In the genomic region with DNA sequence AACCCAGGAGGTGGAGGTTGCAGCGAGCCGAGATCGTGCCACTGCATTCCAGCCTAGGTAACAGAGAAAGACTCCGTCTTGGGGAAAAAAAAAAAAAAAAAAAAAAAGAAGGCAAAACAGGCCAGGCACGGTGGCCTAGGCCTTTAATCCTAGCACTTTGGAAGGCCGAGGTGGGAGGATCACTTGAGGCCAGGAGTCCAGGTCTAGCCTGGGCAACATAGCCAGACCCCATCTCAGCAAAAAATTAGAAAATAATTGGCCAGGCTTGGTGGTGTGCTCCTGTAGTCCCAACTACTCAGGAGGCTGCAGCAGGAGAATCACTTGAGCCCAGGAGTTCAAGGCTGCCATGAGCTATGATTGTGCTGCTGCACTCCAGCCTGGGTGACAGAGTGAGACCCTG, we compare ENCODE assay signal across 21 cellular contexts. TPM values are rescaled to one million over a fixed set of nuclear protein-coding genes. Genes with fewer than 3 reads are reported as not detected.
DNase-seq lines count a peak whose midpoint lies in the region; ATAC-seq and TF ChIP-seq lines count a peak whose summit lies in the region.
"Had no signal": no experiment of that assay in that cellular context is flagged by ENCODE, and none has a peak within 500 bp of the region (broad histone marks: within the 10 kb centered on the region; RNA-seq: fewer than 3 reads in every experiment).

No MANE protein-coding gene starts in this region.

- no peaks in the 10 kb centered on the region for H3K27me3 ChIP-seq in heart right ventricle
- H3K27me3 ChIP-seq: BLaER1 had no signal

- peaks cover 0 to 9% (median 0%) of the 10 kb centered on the region in 9 donors for H3K4me1 ChIP-seq in heart right ventricle

- DNase-seq in Right ventricle myocardium inferior (ENCODE audit: missing footprints), result peak; percentile 17
- DNase-seq in heart right ventricle, result no peak
- DNase-seq in WTC11 (ENCODE audit: low spot score), result no peak
- DNase-seq in nephron progenitor cell, result no peak
- no peak for DNase-seq in stimulated activated naive B cell treated with anti-CD40 and anti-IgM and Interleukin-4, amounts not matched to agents 10 μg/mL and 1 μg/mL and 100 μg/mL, for 72 hours
- no peak for DNase-seq in coronary artery (ENCODE audit: low spot score)
- DNase-seq in stimulated activated CD4-positive, alpha-beta T cell treated with anti-CD3 and anti-CD28 coated beads, Interleukin-1b, Interleukin-23, amount 100 ng/mL, for 48 hours, result no peak
- no peak for DNase-seq in ureter (ENCODE audit: low spot score)
- DNase-seq: Caco-2; CD4-positive, CD25-positive, alpha-beta regulatory T cell; CD8-positive, alpha-beta T cell; DMS79; EL; GDM1; HCEC 1CT had no signal

- ATAC-seq in Right ventricle myocardium inferior, result no peak
- ATAC-seq in heart right ventricle, result no peak
- ATAC-seq in WTC11, result no peak
- no peak for ATAC-seq in stimulated activated naive B cell treated with anti-CD40 and anti-IgM and Interleukin-4, amounts not matched to agents 10 μg/mL and 1 μg/mL and 100 μg/mL, for 72 hours (replicated peaks)
- ATAC-seq: CD8-positive, alpha-beta T cell; GM12878 had no signal

- WGBS in heart right ventricle, 2 donors, result 81 to 95% methylated on average over 6 of the region's 6 CpGs

- intact Hi-C loops in Right ventricle myocardium inferior (cut with DNase I) (no loop called here), heart right ventricle (cut with DNase I) (no loop called here)

- H3K27ac ChIP-seq in heart right ventricle, result no peak overlapping the region
- H3K27ac ChIP-seq in coronary artery, result no peak overlapping the region
- H3K27ac ChIP-seq: 22Rv1, C4-2B, GM23248 had no signal

- H3K4me3 ChIP-seq in heart right ventricle (no peak overlapping the region), coronary artery (no peak overlapping the region)
- H3K4me3 ChIP-seq: BLaER1, GM12878, GM23248 had no signal

- no peaks in the 10 kb centered on the region; the same call in 1 of the 2 replicates for H3K36me3 Mint-ChIP-seq in WTC11
- H3K36me3 Mint-ChIP-seq in nephron progenitor cell (ENCODE audit: low read depth), result peaks cover 16% of the 10 kb centered on the region
- H3K36me3 Mint-ChIP-seq in stimulated activated naive B cell treated with anti-CD40 and anti-IgM and Interleukin-4, amounts not matched to agents 10 μg/mL and 1 μg/mL and 100 μg/mL, for 72 hours, result peaks cover 12 to 15% of the 10 kb centered on the region in 2 donors

- H3K36me3 ChIP-seq in heart right ventricle, result peaks cover 0 to 7% (median 0%) of the 10 kb centered on the region in 9 donors

- CTCF ChIA-PET in WTC11 (lab: Charles Lee), result no interaction called here

- H3K9me3 Mint-ChIP-seq in WTC11 (no peaks in the 10 kb centered on the region), nephron progenitor cell (no peaks in the 10 kb centered on the region)
- no peaks in the 10 kb centered on the region for H3K9me3 Mint-ChIP-seq in stimulated activated naive B cell treated with anti-CD40 and anti-IgM and Interleukin-4, amounts not matched to agents 10 μg/mL and 1 μg/mL and 100 μg/mL, for 72 hours
- H3K9me3 Mint-ChIP-seq: CD4-positive, CD25-positive, alpha-beta regulatory T cell; CD8-positive, alpha-beta T cell had no signal

- H3K27ac Mint-ChIP-seq in WTC11 (no peak overlapping the region), nephron progenitor cell (peak overlapping the region; percentile 93)
- peak overlapping the region; percentile 76 for H3K27ac Mint-ChIP-seq in stimulated activated naive B cell treated with anti-CD40 and anti-IgM and Interleukin-4, amounts not matched to agents 10 μg/mL and 1 μg/mL and 100 μg/mL, for 72 hours
- H3K27ac Mint-ChIP-seq: B cell; CD4-positive, CD25-positive, alpha-beta regulatory T cell; CD8-positive, alpha-beta T cell had no signal

- TF ChIP-seq CTCF in heart right ventricle (IDR thresholded peaks at IDR 0.05) (no peak), WTC11 (IDR thresholded peaks at IDR 0.05) (no peak), nephron progenitor cell (IDR thresholded peaks at IDR 0.05) (no peak), coronary artery (IDR thresholded peaks at IDR 0.05) (no peak)

- H3K4me3 Mint-ChIP-seq in WTC11 (no peak overlapping the region), nephron progenitor cell (no peak overlapping the region)
- H3K4me3 Mint-ChIP-seq in stimulated activated naive B cell treated with anti-CD40 and anti-IgM and Interleukin-4, amounts not matched to agents 10 μg/mL and 1 μg/mL and 100 μg/mL, for 72 hours, result no peak overlapping the region
- H3K4me3 Mint-ChIP-seq: B cell; CD4-positive, CD25-positive, alpha-beta regulatory T cell; CD8-positive, alpha-beta T cell had no signal

- POLR2A ChIA-PET in WTC11 (lab: Charles Lee), result no interaction called here

- H3K9me3 ChIP-seq in heart right ventricle, result no peaks in the 10 kb centered on the region
- H3K9me3 ChIP-seq: BLaER1, Caco-2 had no signal

- H3K4me1 Mint-ChIP-seq in WTC11 (peaks cover 5% of the 10 kb centered on the region; the same call in 1 of the 2 replicates), nephron progenitor cell (peaks cover 56% of the 10 kb centered on the region)
- peaks cover 13 to 24% of the 10 kb centered on the region in 2 donors for H3K4me1 Mint-ChIP-seq in stimulated activated naive B cell treated with anti-CD40 and anti-IgM and Interleukin-4, amounts not matched to agents 10 μg/mL and 1 μg/mL and 100 μg/mL, for 72 hours

- 0 out of 2 replicates have a peak, but pooled peaks cover 3% of the 10 kb centered on the region for H3K27me3 Mint-ChIP-seq in WTC11 (ENCODE audit: low read depth)
- peaks cover 8% of the 10 kb centered on the region for H3K27me3 Mint-ChIP-seq in nephron progenitor cell (ENCODE audit: low read depth, poor library complexity)
- H3K27me3 Mint-ChIP-seq in stimulated activated naive B cell treated with anti-CD40 and anti-IgM and Interleukin-4, amounts not matched to agents 10 μg/mL and 1 μg/mL and 100 μg/mL, for 72 hours, result no peaks in the 10 kb centered on the region
- H3K27me3 Mint-ChIP-seq: B cell; CD4-positive, CD25-positive, alpha-beta regulatory T cell had no signal

TF ChIP-seq in WTC11, 78 proteins besides CTCF, POLR2A, EP300 and RAD21:
- TF ChIP-seq ZNF121 (CRISPR knock-in tag; IDR thresholded peaks at IDR 0.05) (peak; percentile 74), NFATC4 (CRISPR knock-in tag; IDR thresholded peaks at IDR 0.05) (no peak), NR3C1 (CRISPR knock-in tag; conservative IDR thresholded peaks at IDR 0.05; ENCODE audit: low read depth) (no peak)

RNA-seq across cellular contexts. Expression of a gene that starts 43.4 kb away (rescaled TPM):
- total RNA-seq in Right ventricle myocardium inferior, result 10.3 TPM
- total RNA-seq in heart right ventricle, result 10 to 100 TPM in 3 of 10 donors, 1 to 10 TPM in 7; 6.5 to 11.8 (median 9.3) TPM
- 1 to 10 TPM; 3.2 to 8.6 TPM for polyA plus RNA-seq in heart right ventricle
- 12.3 to 17.0 TPM (median 16.3 TPM) in 3 replicates for total RNA-seq in WTC11 (2021)
- 19.7 TPM for total RNA-seq in ureter
